Comparison of ENCODE assay signal across 15 cellular contexts in genomic region chr22:45959719-45960476, GRCh38. TPM values are rescaled to one million over a fixed set of nuclear protein-coding genes. Genes with fewer than 3 reads are reported as not detected.
DNase-seq lines count a peak whose midpoint lies in the region; ATAC-seq and TF ChIP-seq lines count a peak whose summit lies in the region.
"Had no signal": no experiment of that assay in that cellular context is flagged by ENCODE, and none has a peak within 500 bp of the region (broad histone marks: within the 10 kb centered on the region; RNA-seq: fewer than 3 reads in every experiment).

No MANE protein-coding gene starts in this region.

- H4K5ac ChIP-seq in mesendoderm (ENCODE audit: low read length): no peak overlapping the region

- H3K23ac ChIP-seq in mesendoderm (ENCODE audit: low read length): peak overlapping the region; percentile 9

- H3K9ac ChIP-seq in NT2/D1 (ENCODE audit: insufficient read length, low read depth) (peak overlapping the region; percentile 32), mesendoderm (ENCODE audit: low read length) (no peak overlapping the region)
- H3K9ac ChIP-seq: BLaER1 treated with 17β-estradiol and CSF1 and Interleukin-3, amounts not matched to agents 10 nM and 100 nM had no signal

- ATAC-seq in stimulated activated naive B cell treated with anti-CD40 and anti-IgM and Interleukin-4, amounts not matched to agents 10 μg/mL and 1 μg/mL and 100 μg/mL, for 72 hours (replicated peaks): no peak
- ATAC-seq: GM12878 had no signal

- H3K9me3 ChIP-seq in Caco-2: no peaks in the 10 kb centered on the region
- no peaks in the 10 kb centered on the region for H3K9me3 ChIP-seq in NT2/D1 (ENCODE audit: insufficient read depth, low read length)
- H3K9me3 ChIP-seq: BLaER1 treated with 17β-estradiol and CSF1 and Interleukin-3, amounts not matched to agents 10 nM and 100 nM had no signal

- no peak overlapping the region for H2BK15ac ChIP-seq in mesendoderm (replicated peaks; ENCODE audit: low read depth)

- no peak overlapping the region for H3K18ac ChIP-seq in mesendoderm (ENCODE audit: low read length)

- H3K27me3 ChIP-seq in Caco-2 (replicated peaks; ENCODE audit: control insufficient read depth, insufficient read depth, low read length) (no peaks in the 10 kb centered on the region), NT2/D1 (ENCODE audit: insufficient read depth, insufficient read length) (no peaks in the 10 kb centered on the region), mesendoderm (ENCODE audit: insufficient read depth, low read length, poor library complexity) (no peaks in the 10 kb centered on the region)

- H3K27me3 Mint-ChIP-seq in Caco-2 (ENCODE audit: insufficient read depth, unreplicated experiment): no peaks in the 10 kb centered on the region
- peaks cover 37 to 78% of the 10 kb centered on the region in 2 donors for H3K27me3 Mint-ChIP-seq in stimulated activated naive B cell treated with anti-CD40 and anti-IgM and Interleukin-4, amounts not matched to agents 10 μg/mL and 1 μg/mL and 100 μg/mL, for 72 hours
- H3K27me3 Mint-ChIP-seq: CD4-positive, CD25-positive, alpha-beta regulatory T cell had no signal

- H3K4ac ChIP-seq in mesendoderm (ENCODE audit: low read depth, low read length): peak overlapping the region; percentile 19

- no peaks in the 10 kb centered on the region for H3K36me3 Mint-ChIP-seq in Caco-2 (ENCODE audit: insufficient read depth, unreplicated experiment)
- H3K36me3 Mint-ChIP-seq in stimulated activated naive B cell treated with anti-CD40 and anti-IgM and Interleukin-4, amounts not matched to agents 10 μg/mL and 1 μg/mL and 100 μg/mL, for 72 hours: no peaks in the 10 kb centered on the region
- H3K36me3 Mint-ChIP-seq: CD4-positive, CD25-positive, alpha-beta regulatory T cell had no signal

- intact Hi-C loops in Caco-2 (cut with micrococcal nuclease; ENCODE audit: unreplicated experiment): no loop called here

- no peaks in the 10 kb centered on the region for H3K79me2 ChIP-seq in mesendoderm (ENCODE audit: control insufficient read depth, insufficient read depth, low read length)

- H3K4me2 ChIP-seq in mesendoderm (ENCODE audit: low read length): no peak overlapping the region
- H3K4me2 ChIP-seq: BLaER1 treated with 17β-estradiol and CSF1 and Interleukin-3, amounts not matched to agents 10 nM and 100 nM had no signal

- H3K56ac ChIP-seq in mesendoderm (ENCODE audit: low read length): no peak overlapping the region

- no TSS peak for BruUV-seq in Caco-2 (replicated peaks; lab: Mats Ljungman, UMichigan)

- DNase-seq in Caco-2 (no peak), NT2/D1 (ENCODE audit: low read depth, low spot score) (no peak), mesendoderm (no peak), foreskin melanocyte (no peak), NCI-H446 (lab: John Stamatoyannopoulos, UW) (no peak)
- DNase-seq in stimulated activated naive B cell treated with anti-CD40 and anti-IgM and Interleukin-4, amounts not matched to agents 10 μg/mL and 1 μg/mL and 100 μg/mL, for 72 hours: no peak
- no peak for DNase-seq in stimulated activated CD4-positive, alpha-beta T cell treated with anti-CD3 and anti-CD28 coated beads, Interleukin-4, amount 100 ng/mL, for 4 hours
- DNase-seq: 8988T; ACHN; Calu3; CD4-positive, CD25-positive, alpha-beta regulatory T cell; DMS79 had no signal

- no peak overlapping the region for H2BK120ac ChIP-seq in mesendoderm (ENCODE audit: low read depth, low read length)

- CTCF ChIA-PET in Caco-2 (lab: Charles Lee): interaction anchor here (0.8 kb wide), 1 partner anchor 10 kb away, joined by 3 read pairs; no protein-coding TSS in a partner anchor

- WGBS in mesendoderm (ENCODE audit: extremely low coverage, insufficient coverage, low lambda C conversion rate): no CpG with 5 or more reads among the region's 18 CpGs

- H3K4me3 ChIP-seq in Caco-2 (ENCODE audit: low read depth, low read length): no peak overlapping the region
- H3K4me3 ChIP-seq in NT2/D1 (ENCODE audit: insufficient read length, low read depth): no peak overlapping the region
- H3K4me3 ChIP-seq in mesendoderm (ENCODE audit: low read length): no peak overlapping the region
- H3K4me3 ChIP-seq: BLaER1 treated with 17β-estradiol and CSF1 and Interleukin-3, amounts not matched to agents 10 nM and 100 nM; GM12878 had no signal

- H3K4me3 Mint-ChIP-seq in Caco-2 (ENCODE audit: unreplicated experiment): no peak overlapping the region
- H3K4me3 Mint-ChIP-seq in stimulated activated naive B cell treated with anti-CD40 and anti-IgM and Interleukin-4, amounts not matched to agents 10 μg/mL and 1 μg/mL and 100 μg/mL, for 72 hours: no peak overlapping the region
- H3K4me3 Mint-ChIP-seq: CD4-positive, CD25-positive, alpha-beta regulatory T cell had no signal

- no peaks in the 10 kb centered on the region for H3K4me1 Mint-ChIP-seq in Caco-2 (ENCODE audit: low read depth, unreplicated experiment)
- peaks cover 2 to 5% of the 10 kb centered on the region in 2 donors for H3K4me1 Mint-ChIP-seq in stimulated activated naive B cell treated with anti-CD40 and anti-IgM and Interleukin-4, amounts not matched to agents 10 μg/mL and 1 μg/mL and 100 μg/mL, for 72 hours
- H3K4me1 Mint-ChIP-seq: CD4-positive, CD25-positive, alpha-beta regulatory T cell had no signal

- POLR2A ChIA-PET in Caco-2 (lab: Charles Lee): no interaction called here

- H3K9me3 Mint-ChIP-seq in Caco-2 (ENCODE audit: unreplicated experiment): no peaks in the 10 kb centered on the region
- no peaks in the 10 kb centered on the region for H3K9me3 Mint-ChIP-seq in stimulated activated naive B cell treated with anti-CD40 and anti-IgM and Interleukin-4, amounts not matched to agents 10 μg/mL and 1 μg/mL and 100 μg/mL, for 72 hours

- H3K36me3 ChIP-seq in Caco-2 (ENCODE audit: control insufficient read depth, insufficient read depth, low read length): no peaks in the 10 kb centered on the region
- no peaks in the 10 kb centered on the region for H3K36me3 ChIP-seq in NT2/D1 (ENCODE audit: insufficient read depth, insufficient read length, low read length)
- no peaks in the 10 kb centered on the region for H3K36me3 ChIP-seq in mesendoderm (ENCODE audit: control insufficient read depth, insufficient read depth, low read length)
- H3K36me3 ChIP-seq: BLaER1 treated with 17β-estradiol and CSF1 and Interleukin-3, amounts not matched to agents 10 nM and 100 nM had no signal

- no peak for TF ChIP-seq CTCF in Caco-2 (IDR thresholded peaks at IDR 0.05; ENCODE audit: insufficient read depth in 1 of 2, low read depth in 1 of 2, low read length in 1 of 2, severe bottlenecking in 1 of 2, unreplicated experiment in 1 of 2)

- H3K79me1 ChIP-seq in mesendoderm (ENCODE audit: low read length): no peaks in the 10 kb centered on the region

- H3K4me1 ChIP-seq in Caco-2 (peaks cover 13% of the 10 kb centered on the region), NT2/D1 (ENCODE audit: insufficient read depth, insufficient read length) (peaks cover 17% of the 10 kb centered on the region), mesendoderm (ENCODE audit: control insufficient read depth, low read depth, low read length) (no peaks in the 10 kb centered on the region)

- no peak overlapping the region for H4K8ac ChIP-seq in mesendoderm (ENCODE audit: low read depth, low read length)

- no peak overlapping the region for H2BK5ac ChIP-seq in mesendoderm (ENCODE audit: low read length)

- H3K27ac Mint-ChIP-seq in Caco-2 (ENCODE audit: unreplicated experiment): peak overlapping the region; percentile 45
- H3K27ac Mint-ChIP-seq in stimulated activated naive B cell treated with anti-CD40 and anti-IgM and Interleukin-4, amounts not matched to agents 10 μg/mL and 1 μg/mL and 100 μg/mL, for 72 hours: peak overlapping the region; percentile 37
- H3K27ac Mint-ChIP-seq: CD4-positive, CD25-positive, alpha-beta regulatory T cell had no signal

- no peak overlapping the region for H2AK5ac ChIP-seq in mesendoderm (ENCODE audit: low read length)

- no peak overlapping the region for H3K27ac ChIP-seq in mesendoderm (ENCODE audit: low read depth, low read length)
- H3K27ac ChIP-seq: BLaER1 treated with 17β-estradiol and CSF1 and Interleukin-3, amounts not matched to agents 10 nM and 100 nM had no signal

RNA-seq across cellular contexts. Expression of gene WNT7B, which starts 17.1 kb away (rescaled TPM):
- total RNA-seq in Caco-2 (2022): 0.57 and 0.77 TPM in 2 replicates
- polyA plus RNA-seq in mesendoderm (2013, experiment 1 of 2): not detected
- 0.03 TPM for polyA plus RNA-seq in mesendoderm (2013, experiment 2 of 2)
- total RNA-seq: CD4-positive, CD25-positive, alpha-beta regulatory T cell; G401; GM12878 had no signal
- polyA plus RNA-seq: CD4-positive, CD25-positive, alpha-beta regulatory T cell had no signal
